ENCODE assay signal across 3 cellular contexts in the genomic region with DNA sequence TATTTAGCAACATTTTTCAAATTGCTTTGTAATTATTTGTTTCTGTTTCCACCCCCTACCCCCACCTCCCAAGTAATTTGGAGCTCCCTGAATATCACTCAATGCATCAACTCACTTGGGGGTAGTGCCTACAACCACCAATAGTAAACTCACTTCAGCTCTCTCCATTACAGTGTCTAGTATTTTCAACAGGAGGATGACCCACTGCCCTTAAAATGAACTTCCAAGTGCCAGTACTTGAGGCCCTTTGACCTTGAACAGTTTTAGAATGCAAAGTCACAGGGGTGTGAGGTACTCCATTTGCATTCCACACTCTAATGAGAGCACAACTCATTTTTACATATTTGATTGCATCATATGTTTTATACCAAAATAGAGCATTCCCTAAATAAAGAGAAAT.
TF ChIP-seq lines count a peak whose summit lies in the region.

No MANE protein-coding gene starts in this region.

TF ChIP-seq in IMR-90, 13 proteins besides CTCF, POLR2A, EP300 and RAD21:
- TF ChIP-seq SMC3 (IDR thresholded peaks at IDR 0.05; ENCODE audit: low read depth, low read length) (no peak), CEBPB (IDR thresholded peaks at IDR 0.05; ENCODE audit: low read depth, low read length) (peak; percentile 44), RFX5 (IDR thresholded peaks at IDR 0.05; ENCODE audit: low read depth, low read length) (no peak)

TF ChIP-seq in H1, 55 proteins besides CTCF, POLR2A, EP300 and RAD21:
- TF ChIP-seq RBBP5 (IDR thresholded peaks at IDR 0.05; ENCODE audit: borderline replicate concordance, low read depth, low read length), result no peak
- TF ChIP-seq RXRA (IDR thresholded peaks at IDR 0.05; ENCODE audit: insufficient read depth, low read depth, low read length), result no peak
- TF ChIP-seq BRCA1 (IDR thresholded peaks at IDR 0.05; ENCODE audit: low read depth, low read length), result no peak
- no peak for TF ChIP-seq NRF1 (IDR thresholded peaks at IDR 0.05; ENCODE audit: low read depth, low read length)
- no peak for TF ChIP-seq HDAC2 (IDR thresholded peaks at IDR 0.05; ENCODE audit: borderline replicate concordance in 1 of 2, low read depth in 2 of 2, low read length in 2 of 2)
- no peak for TF ChIP-seq EZH2 (IDR thresholded peaks at IDR 0.05; ENCODE audit: low read depth, low read length, severe bottlenecking)
- TF ChIP-seq CREB1 (IDR thresholded peaks at IDR 0.05), result no peak
- TF ChIP-seq ZNF274 (IDR thresholded peaks at IDR 0.05; ENCODE audit: borderline replicate concordance, extremely low read depth, low read length), result no peak

TF ChIP-seq in GM12891, 5 proteins besides CTCF, POLR2A, EP300 and RAD21:
- no peak for TF ChIP-seq PAX5 (IDR thresholded peaks at IDR 0.05; ENCODE audit: insufficient read depth, low read length, severe bottlenecking)
